ENCODE assay signal across 8 cellular contexts in the genomic region with DNA sequence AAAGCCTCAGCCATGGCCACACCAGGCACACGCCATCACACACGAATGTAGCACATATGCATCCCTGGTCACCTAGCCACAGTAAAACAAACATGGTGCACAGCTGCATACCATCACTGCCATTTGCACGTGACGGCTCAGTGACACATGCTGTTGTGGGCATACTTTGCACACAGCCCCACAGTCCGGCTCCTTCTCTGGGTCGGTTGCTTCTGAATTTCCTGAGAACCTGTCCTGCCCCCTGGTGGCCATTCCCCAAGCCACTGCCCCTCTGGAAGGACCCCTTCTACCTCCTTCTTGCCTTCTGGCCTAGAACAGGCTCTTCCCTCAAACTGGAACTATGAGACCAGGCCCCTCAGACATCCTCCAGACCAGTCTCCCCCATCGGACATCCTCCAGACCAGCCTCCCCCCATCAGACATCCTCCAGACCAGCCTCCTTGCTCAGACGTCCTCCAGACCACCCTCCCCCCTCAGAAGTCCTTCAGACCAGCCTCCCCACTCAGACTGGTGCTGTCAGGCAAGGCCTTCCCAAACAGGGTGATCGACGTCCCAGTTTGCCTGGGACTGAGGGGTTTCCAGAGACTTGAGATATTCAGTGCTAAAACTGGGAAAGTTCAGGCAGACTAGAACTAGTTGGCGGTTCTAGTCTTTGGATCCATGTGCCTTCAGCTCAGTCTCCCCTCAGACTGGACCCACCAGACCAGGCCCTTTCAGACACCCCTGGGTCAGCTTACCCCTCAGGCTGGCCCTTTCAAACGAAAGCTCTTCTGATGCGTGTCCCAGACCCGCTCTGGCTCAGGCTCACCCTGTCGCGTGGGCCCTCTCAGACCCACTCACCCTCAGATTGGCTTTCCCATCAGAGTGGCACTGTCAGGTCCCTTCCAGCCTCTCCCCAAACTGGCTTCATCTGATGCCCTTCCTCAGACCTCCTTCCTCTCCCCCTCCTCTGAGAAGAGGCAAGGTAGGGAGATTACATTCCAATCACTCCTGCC. TPM values are rescaled to one million over a fixed set of nuclear protein-coding genes. Genes with fewer than 3 reads are reported as not detected.
DNase-seq lines count a peak whose midpoint lies in the region; ATAC-seq, FAIRE-seq and TF ChIP-seq lines count a peak whose summit lies in the region.

No MANE protein-coding gene starts in this region.

- H3K79me2 ChIP-seq in GM23338 (replicated peaks; ENCODE audit: insufficient read depth) = no peaks in the 10 kb centered on the region

- no peaks in the 10 kb centered on the region for H3K36me3 ChIP-seq in GM23338 (ENCODE audit: insufficient read depth)

- no peaks in the 10 kb centered on the region for H3K4me1 ChIP-seq in GM23338 (ENCODE audit: insufficient read depth)

- no peak overlapping the region for H3K4me2 ChIP-seq in GM23338

- no peak overlapping the region for H3K27ac ChIP-seq in GM23338 (ENCODE audit: low read depth)

- DNase-seq in AG08396 (ENCODE audit: low spot score) = peak; percentile 76
- DNase-seq in GM23338 (ENCODE audit: low spot score) = peak; percentile 91
- peak; percentile 8 to 46 for DNase-seq in NOMO-1 (lab: John Stamatoyannopoulos, UW; ENCODE audit: unreplicated experiment in 2 of 2)
- DNase-seq in activated T-cell treated with anti-CD3 and anti-CD28 coated beads, Interleukin-2, amount 50 U/mL, for 72 hours = peak; percentile 70 to 73
- peak; percentile 63 to 64 for DNase-seq in frontal cortex (ENCODE audit: low spot score in 2 of 2)
- DNase-seq in osteocyte (ENCODE audit: extremely low spot score, unreplicated experiment) = no peak
- peak; percentile 65 for DNase-seq in urothelium cell line (ENCODE audit: low spot score)

- H3K4me1 Mint-ChIP-seq in GM23338 (no peaks in the 10 kb centered on the region), osteocyte (ENCODE audit: unreplicated experiment) (no peaks in the 10 kb centered on the region)
- no peaks in the 10 kb centered on the region for H3K4me1 Mint-ChIP-seq in activated T-cell treated with anti-CD3 and anti-CD28 coated beads, Interleukin-2, amount 50 U/mL, for 72 hours (ENCODE audit: low read depth)

- no peaks in the 10 kb centered on the region for H3K9me2 ChIP-seq in GM23338 (ENCODE audit: insufficient read depth)

- no peak for FAIRE-seq in frontal cortex (lab: Jason Lieb, UNC)
- peak; percentile 88 for FAIRE-seq in urothelium cell line (lab: Jason Lieb, UNC)

- H3K27me3 ChIP-seq in GM23338 (ENCODE audit: insufficient read depth) = no peaks in the 10 kb centered on the region

- H3K9me3 Mint-ChIP-seq in GM23338 = no peaks in the 10 kb centered on the region; the same call in 2 of the 3 replicates
- no peaks in the 10 kb centered on the region for H3K9me3 Mint-ChIP-seq in activated T-cell treated with anti-CD3 and anti-CD28 coated beads, Interleukin-2, amount 50 U/mL, for 72 hours
- H3K9me3 Mint-ChIP-seq in osteocyte (ENCODE audit: unreplicated experiment) = no peaks in the 10 kb centered on the region

- peak; percentile 82 to 87 for TF ChIP-seq CTCF in GM23338 (conservative IDR thresholded peaks at IDR 0.05; ENCODE audit: low read depth in 2 of 2)
- peak; percentile 73 for TF ChIP-seq CTCF in osteocyte (IDR thresholded peaks at IDR 0.05)

- H3K27ac Mint-ChIP-seq in GM23338 (no peak overlapping the region; the same call in 1 of the 2 replicates), osteocyte (ENCODE audit: unreplicated experiment) (no peak overlapping the region)
- no peak overlapping the region for H3K27ac Mint-ChIP-seq in activated T-cell treated with anti-CD3 and anti-CD28 coated beads, Interleukin-2, amount 50 U/mL, for 72 hours

- H3F3A ChIP-seq in GM23338 (replicated peaks; ENCODE audit: low read depth) = no peaks in the 10 kb centered on the region

- ATAC-seq in GM23338 (peak; percentile 89), GM19452 (IDR thresholded peaks at IDR 0.05; ENCODE audit: unreplicated experiment) (no peak)
- peak; percentile 72 to 82 for ATAC-seq in activated T-cell treated with anti-CD3 and anti-CD28 coated beads, Interleukin-2, amount 50 U/mL, for 72 hours (replicated peaks in 1 of 2)

- no peak overlapping the region for H3K4me3 ChIP-seq in GM23338

- H3K27me3 Mint-ChIP-seq in GM23338 (ENCODE audit: insufficient read depth, low read depth, poor library complexity) (peaks cover 4% of the 10 kb centered on the region), osteocyte (ENCODE audit: unreplicated experiment) (peaks cover 35% of the 10 kb centered on the region)
- H3K27me3 Mint-ChIP-seq in activated T-cell treated with anti-CD3 and anti-CD28 coated beads, Interleukin-2, amount 50 U/mL, for 72 hours (ENCODE audit: low read depth) = peaks cover 35% of the 10 kb centered on the region

- H4K20me1 ChIP-seq in GM23338 (replicated peaks; ENCODE audit: insufficient read depth) = no peaks in the 10 kb centered on the region

- H2AFZ ChIP-seq in GM23338 = no peak overlapping the region

- H3K36me3 Mint-ChIP-seq in GM23338 (ENCODE audit: low read depth) = no peaks in the 10 kb centered on the region
- H3K36me3 Mint-ChIP-seq in activated T-cell treated with anti-CD3 and anti-CD28 coated beads, Interleukin-2, amount 50 U/mL, for 72 hours (ENCODE audit: insufficient read depth in 2 of 2) = no peaks in the 10 kb centered on the region
- H3K36me3 Mint-ChIP-seq in osteocyte (ENCODE audit: unreplicated experiment) = no peaks in the 10 kb centered on the region

- H3K4me3 Mint-ChIP-seq in GM23338 (no peak overlapping the region), osteocyte (ENCODE audit: unreplicated experiment) (no peak overlapping the region)
- no peak overlapping the region for H3K4me3 Mint-ChIP-seq in activated T-cell treated with anti-CD3 and anti-CD28 coated beads, Interleukin-2, amount 50 U/mL, for 72 hours

TF ChIP-seq in GM23338, 12 proteins besides CTCF, POLR2A, EP300 and RAD21 (continues in another document):
- no peak for TF ChIP-seq POLR2AphosphoS5 (IDR thresholded peaks at IDR 0.05; ENCODE audit: low read depth)
- TF ChIP-seq JUNB (IDR thresholded peaks at IDR 0.05; ENCODE audit: unreplicated experiment) = no peak
- no peak for TF ChIP-seq NANOG (IDR thresholded peaks at IDR 0.05; ENCODE audit: borderline replicate concordance)

RNA-seq across cellular contexts. Expression of gene ENHO, which starts 24.3 kb away (rescaled TPM):
- 9.2 and 13.8 TPM in 2 replicates for total RNA-seq in GM23338 (2014; rRNA removed; shearing (Covaris generic))
- 17.5 and 19.7 TPM in 2 replicates for polyA plus RNA-seq in GM23338 (2016; fragmentation: Nextera tagmentation; extraction: Ambion mirVana)
- under 1 TPM in 1 of 2 donors, not detected in 1; 0.23 TPM for total RNA-seq in activated T-cell treated with anti-CD3 and anti-CD28 coated beads, Interleukin-2, amount 50 U/mL, for 72 hours
- total RNA-seq in frontal cortex (53.4 TPM), osteocyte (0.86 and 1.0 TPM in 2 replicates)

RNA-seq across cellular contexts. Expression of gene CNTFR, which starts 42.4 kb away (rescaled TPM):
- 1.1 and 1.9 TPM in 2 replicates for total RNA-seq in GM23338 (2014; rRNA removed; shearing (Covaris generic))
- polyA plus RNA-seq in GM23338 (2016; fragmentation: Nextera tagmentation; extraction: Ambion mirVana) = 0.59 and 0.73 TPM in 2 replicates
- not detected for total RNA-seq in activated T-cell treated with anti-CD3 and anti-CD28 coated beads, Interleukin-2, amount 50 U/mL, for 72 hours
- total RNA-seq in frontal cortex (9.8 TPM), osteocyte (0.18 TPM in 1 of 2 replicates, not detected in the other)
